Comparison of ENCODE assay signal across 1 cellular context in the genomic region with DNA sequence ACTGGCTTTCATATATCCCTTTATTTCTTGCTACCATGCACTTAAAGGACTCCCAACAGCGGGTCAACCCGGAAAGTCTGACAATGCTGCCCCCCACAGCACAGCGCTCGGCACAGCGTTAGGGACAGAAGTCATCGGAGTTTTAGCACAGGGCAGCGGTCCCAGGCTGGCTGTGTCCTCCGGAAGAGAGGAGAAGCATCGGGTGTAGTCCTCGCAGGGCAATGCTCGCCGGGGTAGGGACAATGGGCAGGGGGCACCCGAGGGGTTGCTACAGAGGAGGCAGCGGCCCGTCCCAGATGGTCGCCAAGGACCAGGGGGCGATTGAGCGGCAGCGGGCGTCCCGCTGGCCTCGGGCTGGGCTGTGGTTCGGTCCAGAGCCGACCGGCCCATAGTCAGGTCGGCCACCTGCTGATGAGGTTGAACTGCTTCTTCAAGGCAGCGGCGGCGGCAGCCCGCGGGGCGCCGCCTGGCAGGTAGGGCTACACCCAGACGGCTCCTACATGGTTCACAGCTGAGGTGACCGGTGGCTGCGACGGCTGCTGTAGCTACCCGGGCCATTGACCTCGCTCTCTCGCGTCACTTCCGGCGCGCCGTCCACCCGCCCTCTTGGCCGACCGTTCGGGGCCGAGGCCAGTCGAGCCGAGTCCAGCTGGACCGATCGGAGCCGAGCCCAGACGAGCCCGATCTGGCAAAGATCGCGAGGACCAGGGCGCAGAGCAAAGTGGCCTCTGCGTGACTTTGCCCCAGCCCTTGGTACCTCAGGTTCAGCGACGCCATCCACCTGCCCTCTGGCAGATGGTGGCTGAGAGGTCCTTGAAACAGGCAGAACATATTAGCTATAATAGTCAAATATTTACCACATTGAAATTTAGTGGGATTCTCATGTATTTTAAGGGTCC.
TF ChIP-seq lines count a peak whose summit lies in the region.

No MANE protein-coding gene starts in this region.

TF ChIP-seq in K562, 482 proteins besides CTCF, POLR2A, EP300 and RAD21 (continued from another document and continues in another):
- TF ChIP-seq, protein P1, sequence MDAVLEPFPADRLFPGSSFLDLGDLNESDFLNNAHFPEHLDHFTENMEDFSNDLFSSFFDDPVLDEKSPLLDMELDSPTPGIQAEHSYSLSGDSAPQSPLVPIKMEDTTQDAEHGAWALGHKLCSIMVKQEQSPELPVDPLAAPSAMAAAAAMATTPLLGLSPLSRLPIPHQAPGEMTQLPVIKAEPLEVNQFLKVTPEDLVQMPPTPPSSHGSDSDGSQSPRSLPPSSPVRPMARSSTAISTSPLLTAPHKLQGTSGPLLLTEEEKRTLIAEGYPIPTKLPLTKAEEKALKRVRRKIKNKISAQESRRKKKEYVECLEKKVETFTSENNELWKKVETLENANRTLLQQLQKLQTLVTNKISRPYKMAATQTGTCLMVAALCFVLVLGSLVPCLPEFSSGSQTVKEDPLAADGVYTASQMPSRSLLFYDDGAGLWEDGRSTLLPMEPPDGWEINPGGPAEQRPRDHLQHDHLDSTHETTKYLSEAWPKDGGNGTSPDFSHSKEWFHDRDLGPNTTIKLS (IDR thresholded peaks at IDR 0.05; ENCODE audit: borderline replicate concordance, low read depth), result 0 out of 2 replicates have a peak, but pooled peaks have one; percentile 61
- TF ChIP-seq ZNF263 (CRISPR knock-in tag; IDR thresholded peaks at IDR 0.05; ENCODE audit: borderline replicate concordance) (0 out of 2 replicates have a peak, but pooled peaks have one; percentile 47), E2F1 (CRISPR knock-in tag; IDR thresholded peaks at IDR 0.05) (0 out of 2 replicates have a peak, but pooled peaks have one; percentile 63), SRSF1 (IDR thresholded peaks at IDR 0.05; ENCODE audit: low read depth, low read length) (0 out of 2 replicates have a peak, but pooled peaks have one; percentile 45), CREBBP (IDR thresholded peaks at IDR 0.05; ENCODE audit: low read depth, low read length) (no peak), CREB3 (tag; conservative IDR thresholded peaks at IDR 0.05; ENCODE audit: low read depth) (no peak), HDAC1 (IDR thresholded peaks at IDR 0.05) (peak in 1 of 2 experiments; percentile 71; a peak in 2 of 4 replicates), KHSRP (IDR thresholded peaks at IDR 0.05) (peak; percentile 19; the same call in 1 of the 2 replicates), PCBP1 (IDR thresholded peaks at IDR 0.05; ENCODE audit: low read depth, low read length, poor library complexity, severe bottlenecking) (peak; percentile 57), BHLHE40 (IDR thresholded peaks at IDR 0.05; ENCODE audit: low read length) (peak; percentile 25; the same call in 1 of the 2 replicates), ZZZ3 (IDR thresholded peaks at IDR 0.05) (no peak), ZBTB11 (CRISPR knock-in tag; IDR thresholded peaks at IDR 0.05) (peak; percentile 37 to 94 (median 72); a peak in 4 of 6 replicates), NUFIP1 (IDR thresholded peaks at IDR 0.05; ENCODE audit: partially characterized antibody) (peak; percentile 22), HNRNPLL (IDR thresholded peaks at IDR 0.05; ENCODE audit: low read depth, low read length, poor library complexity, severe bottlenecking) (no peak), NCOA6 (IDR thresholded peaks at IDR 0.05) (0 out of 2 replicates have a peak, but pooled peaks have one; percentile 44), NFIC (IDR thresholded peaks at IDR 0.05) (peak; percentile 60), MAFK (IDR thresholded peaks at IDR 0.05; ENCODE audit: low read length) (no peak), EP400 (IDR thresholded peaks at IDR 0.05) (peak; percentile 81), BCOR (IDR thresholded peaks at IDR 0.05) (peak; percentile 70), ZEB2 (IDR thresholded peaks at IDR 0.05) (no peak), POLR2AphosphoS2 (IDR thresholded peaks at IDR 0.05; ENCODE audit: low read length) (no peak), TCF15 (CRISPR knock-in tag; IDR thresholded peaks at IDR 0.05) (no peak), NFATC3 (IDR thresholded peaks at IDR 0.05) (peak; percentile 100), CHD2 (IDR thresholded peaks at IDR 0.05; ENCODE audit: low read depth, low read length) (peak; percentile 96), RBFOX2 (IDR thresholded peaks at IDR 0.05; ENCODE audit: low read depth, low read length) (peak; percentile 98), RBBP5 (IDR thresholded peaks at IDR 0.05; ENCODE audit: borderline replicate concordance, insufficient read depth, low read length, poor library complexity, severe bottlenecking) (peak; percentile 82), USF1 (CRISPR knock-in tag; IDR thresholded peaks at IDR 0.05) (no peak; the same call in 1 of the 2 replicates), NBN (IDR thresholded peaks at IDR 0.05; ENCODE audit: low read depth) (no peak), SRF (CRISPR knock-in tag; IDR thresholded peaks at IDR 0.05) (0 out of 4 replicates have a peak, but pooled peaks of 1 of the 2 experiments have one; percentile 25)
- TF ChIP-seq, protein P2, sequence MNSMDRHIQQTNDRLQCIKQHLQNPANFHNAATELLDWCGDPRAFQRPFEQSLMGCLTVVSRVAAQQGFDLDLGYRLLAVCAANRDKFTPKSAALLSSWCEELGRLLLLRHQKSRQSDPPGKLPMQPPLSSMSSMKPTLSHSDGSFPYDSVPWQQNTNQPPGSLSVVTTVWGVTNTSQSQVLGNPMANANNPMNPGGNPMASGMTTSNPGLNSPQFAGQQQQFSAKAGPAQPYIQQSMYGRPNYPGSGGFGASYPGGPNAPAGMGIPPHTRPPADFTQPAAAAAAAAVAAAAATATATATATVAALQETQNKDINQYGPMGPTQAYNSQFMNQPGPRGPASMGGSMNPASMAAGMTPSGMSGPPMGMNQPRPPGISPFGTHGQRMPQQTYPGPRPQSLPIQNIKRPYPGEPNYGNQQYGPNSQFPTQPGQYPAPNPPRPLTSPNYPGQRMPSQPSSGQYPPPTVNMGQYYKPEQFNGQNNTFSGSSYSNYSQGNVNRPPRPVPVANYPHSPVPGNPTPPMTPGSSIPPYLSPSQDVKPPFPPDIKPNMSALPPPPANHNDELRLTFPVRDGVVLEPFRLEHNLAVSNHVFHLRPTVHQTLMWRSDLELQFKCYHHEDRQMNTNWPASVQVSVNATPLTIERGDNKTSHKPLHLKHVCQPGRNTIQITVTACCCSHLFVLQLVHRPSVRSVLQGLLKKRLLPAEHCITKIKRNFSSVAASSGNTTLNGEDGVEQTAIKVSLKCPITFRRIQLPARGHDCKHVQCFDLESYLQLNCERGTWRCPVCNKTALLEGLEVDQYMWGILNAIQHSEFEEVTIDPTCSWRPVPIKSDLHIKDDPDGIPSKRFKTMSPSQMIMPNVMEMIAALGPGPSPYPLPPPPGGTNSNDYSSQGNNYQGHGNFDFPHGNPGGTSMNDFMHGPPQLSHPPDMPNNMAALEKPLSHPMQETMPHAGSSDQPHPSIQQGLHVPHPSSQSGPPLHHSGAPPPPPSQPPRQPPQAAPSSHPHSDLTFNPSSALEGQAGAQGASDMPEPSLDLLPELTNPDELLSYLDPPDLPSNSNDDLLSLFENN (IDR thresholded peaks at IDR 0.05; ENCODE audit: low read depth in 2 of 2, low read length in 2 of 2), result peak in 1 of 2 experiments; percentile 73; a peak in 1 of 4 replicates
- TF ChIP-seq, protein P3, sequence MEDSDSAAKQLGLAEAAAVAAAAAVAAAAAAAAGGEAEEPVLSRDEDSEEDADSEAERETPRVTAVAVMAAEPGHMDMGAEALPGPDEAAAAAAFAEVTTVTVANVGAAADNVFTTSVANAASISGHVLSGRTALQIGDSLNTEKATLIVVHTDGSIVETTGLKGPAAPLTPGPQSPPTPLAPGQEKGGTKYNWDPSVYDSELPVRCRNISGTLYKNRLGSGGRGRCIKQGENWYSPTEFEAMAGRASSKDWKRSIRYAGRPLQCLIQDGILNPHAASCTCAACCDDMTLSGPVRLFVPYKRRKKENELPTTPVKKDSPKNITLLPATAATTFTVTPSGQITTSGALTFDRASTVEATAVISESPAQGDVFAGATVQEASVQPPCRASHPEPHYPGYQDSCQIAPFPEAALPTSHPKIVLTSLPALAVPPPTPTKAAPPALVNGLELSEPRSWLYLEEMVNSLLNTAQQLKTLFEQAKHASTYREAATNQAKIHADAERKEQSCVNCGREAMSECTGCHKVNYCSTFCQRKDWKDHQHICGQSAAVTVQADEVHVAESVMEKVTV (CRISPR knock-in tag; IDR thresholded peaks at IDR 0.05), result peak; percentile 90
- TF ChIP-seq, protein P4, sequence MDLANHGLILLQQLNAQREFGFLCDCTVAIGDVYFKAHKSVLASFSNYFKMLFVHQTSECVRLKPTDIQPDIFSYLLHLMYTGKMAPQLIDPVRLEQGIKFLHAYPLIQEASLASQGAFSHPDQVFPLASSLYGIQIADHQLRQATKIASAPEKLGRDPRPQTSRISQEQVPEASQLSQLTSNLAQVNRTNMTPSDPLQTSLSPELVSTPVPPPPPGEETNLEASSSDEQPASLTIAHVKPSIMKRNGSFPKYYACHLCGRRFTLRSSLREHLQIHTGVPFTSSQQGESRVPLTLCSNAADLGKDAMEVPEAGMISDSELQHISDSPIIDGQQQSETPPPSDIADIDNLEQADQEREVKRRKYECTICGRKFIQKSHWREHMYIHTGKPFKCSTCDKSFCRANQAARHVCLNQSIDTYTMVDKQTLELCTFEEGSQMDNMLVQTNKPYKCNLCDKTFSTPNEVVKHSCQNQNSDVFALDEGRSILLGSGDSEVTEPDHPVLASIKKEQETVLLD (IDR thresholded peaks at IDR 0.05), result no peak
- TF ChIP-seq, protein P5, sequence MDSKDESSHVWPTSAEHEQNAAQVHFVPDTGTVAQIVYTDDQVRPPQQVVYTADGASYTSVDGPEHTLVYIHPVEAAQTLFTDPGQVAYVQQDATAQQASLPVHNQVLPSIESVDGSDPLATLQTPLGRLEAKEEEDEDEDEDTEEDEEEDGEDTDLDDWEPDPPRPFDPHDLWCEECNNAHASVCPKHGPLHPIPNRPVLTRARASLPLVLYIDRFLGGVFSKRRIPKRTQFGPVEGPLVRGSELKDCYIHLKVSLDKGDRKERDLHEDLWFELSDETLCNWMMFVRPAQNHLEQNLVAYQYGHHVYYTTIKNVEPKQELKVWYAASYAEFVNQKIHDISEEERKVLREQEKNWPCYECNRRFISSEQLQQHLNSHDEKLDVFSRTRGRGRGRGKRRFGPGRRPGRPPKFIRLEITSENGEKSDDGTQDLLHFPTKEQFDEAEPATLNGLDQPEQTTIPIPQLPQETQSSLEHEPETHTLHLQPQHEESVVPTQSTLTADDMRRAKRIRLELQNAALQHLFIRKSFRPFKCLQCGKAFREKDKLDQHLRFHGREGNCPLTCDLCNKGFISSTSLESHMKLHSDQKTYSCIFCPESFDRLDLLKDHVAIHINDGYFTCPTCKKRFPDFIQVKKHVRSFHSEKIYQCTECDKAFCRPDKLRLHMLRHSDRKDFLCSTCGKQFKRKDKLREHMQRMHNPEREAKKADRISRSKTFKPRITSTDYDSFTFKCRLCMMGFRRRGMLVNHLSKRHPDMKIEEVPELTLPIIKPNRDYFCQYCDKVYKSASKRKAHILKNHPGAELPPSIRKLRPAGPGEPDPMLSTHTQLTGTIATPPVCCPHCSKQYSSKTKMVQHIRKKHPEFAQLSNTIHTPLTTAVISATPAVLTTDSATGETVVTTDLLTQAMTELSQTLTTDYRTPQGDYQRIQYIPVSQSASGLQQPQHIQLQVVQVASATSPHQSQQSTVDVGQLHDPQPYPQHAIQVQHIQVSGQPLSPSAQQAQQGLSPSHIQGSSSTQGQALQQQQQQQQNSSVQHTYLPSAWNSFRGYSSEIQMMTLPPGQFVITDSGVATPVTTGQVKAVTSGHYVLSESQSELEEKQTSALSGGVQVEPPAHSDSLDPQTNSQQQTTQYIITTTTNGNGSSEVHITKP (IDR thresholded peaks at IDR 0.05; ENCODE audit: partially characterized antibody), result peak; percentile 29
